In the genomic region with DNA sequence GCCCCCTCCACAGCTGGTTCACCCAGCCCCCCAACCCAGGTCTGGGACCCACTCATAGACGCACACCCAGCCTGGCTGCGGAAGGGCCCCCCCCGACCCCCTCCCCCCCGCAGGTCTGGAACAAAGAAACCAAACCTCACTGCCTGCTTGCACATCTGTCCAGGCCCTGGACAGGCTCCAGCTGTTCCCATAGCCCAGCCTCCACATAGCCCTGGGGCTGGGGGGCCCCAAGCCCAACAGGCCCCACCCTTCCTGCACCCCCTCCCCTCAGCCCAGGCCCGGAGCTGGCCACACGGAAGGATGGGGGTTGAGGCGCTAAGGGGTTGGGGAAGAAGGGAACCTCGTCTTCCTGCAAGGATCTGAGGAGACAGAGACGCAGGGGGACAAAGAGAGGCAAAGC, we compare ENCODE assay signal across 12 cellular contexts. TPM values are rescaled to one million over a fixed set of nuclear protein-coding genes. Genes with fewer than 3 reads are reported as not detected.
DNase-seq lines count a peak whose midpoint lies in the region; ATAC-seq and TF ChIP-seq lines count a peak whose summit lies in the region.
"Had no signal": no experiment of that assay in that cellular context is flagged by ENCODE, and none has a peak within 500 bp of the region (broad histone marks: within the 10 kb centered on the region; RNA-seq: fewer than 3 reads in every experiment).

No MANE protein-coding gene starts in this region.

- H3K79me2 ChIP-seq in SK-N-SH (ENCODE audit: insufficient read depth), result peaks cover 67% of the 10 kb centered on the region

- no peak overlapping the region for H2AFZ ChIP-seq in SK-N-SH (ENCODE audit: low read depth)

- in situ Hi-C loops in transverse colon (cut with MboI; ENCODE audit: low pct_ligation_motif_present in 1 of 4, low pct_unique_long_range_greater_than_20kb in 1 of 4, low sequenced_read_pairs in 3 of 4), result no loop called here

- peaks cover 38% of the 10 kb centered on the region for H4K20me1 ChIP-seq in SK-N-SH (ENCODE audit: insufficient read depth)

- H3K9ac ChIP-seq in SK-N-SH (peak overlapping the region; percentile 15; the same call in 1 of the 2 replicates), mucosa of stomach (ENCODE audit: low read length) (peak overlapping the region; percentile 31)

- POLR2A ChIA-PET in SK-N-SH (lab: Yijun Ruan, JAX), result no interaction called here

- intact Hi-C loops in transverse colon (cut with DNase I; ENCODE audit: low total_unique reads), result no loop called here

- no peaks in the 10 kb centered on the region for H3K9me2 ChIP-seq in SK-N-SH

- H3K4me1 ChIP-seq in SK-N-SH (ENCODE audit: control insufficient read depth in 1 of 2, insufficient read depth in 2 of 2, low read depth in 1 of 2, low read length in 1 of 2), result peaks cover 10 to 22% of the 10 kb centered on the region in 2 experiments; a peak in 1 of 4 replicates
- peaks cover 47% of the 10 kb centered on the region for H3K4me1 ChIP-seq in mucosa of stomach (ENCODE audit: control insufficient read depth, insufficient read depth, low read length)
- peaks cover 9 to 67% (median 39%) of the 10 kb centered on the region in 4 donors for H3K4me1 ChIP-seq in transverse colon

- H3K36me3 ChIP-seq in SK-N-SH (replicated peaks in 1 of 2; ENCODE audit: control insufficient read depth in 1 of 2, insufficient read depth in 2 of 2, low read length in 1 of 2), result peaks cover 22 to 29% of the 10 kb centered on the region in 2 experiments
- H3K36me3 ChIP-seq in mucosa of stomach (ENCODE audit: control insufficient read depth, insufficient read depth, low read length), result peaks cover 3% of the 10 kb centered on the region
- H3K36me3 ChIP-seq in transverse colon, result peaks cover 0 to 6% (median 0%) of the 10 kb centered on the region in 4 donors

- TF ChIP-seq EP300 in SK-N-SH (IDR thresholded peaks at IDR 0.05; ENCODE audit: borderline replicate concordance in 1 of 2, low read depth in 1 of 2, low read length in 1 of 2), result no peak
- no peak for TF ChIP-seq EP300 in transverse colon (IDR thresholded peaks at IDR 0.05; ENCODE audit: low read depth)

- TF ChIP-seq RAD21 in SK-N-SH (IDR thresholded peaks at IDR 0.05; ENCODE audit: low read length), result no peak

- H3K27me3 ChIP-seq in SK-N-SH (ENCODE audit: insufficient read depth) (no peaks in the 10 kb centered on the region), mucosa of stomach (ENCODE audit: control insufficient read depth, insufficient read depth, low read length) (no peaks in the 10 kb centered on the region), transverse colon (no peaks in the 10 kb centered on the region)

- H3K27ac ChIP-seq in SK-N-SH (ENCODE audit: low read depth in 2 of 2, low read length in 1 of 2) (peak overlapping the region in 1 of 2 experiments; percentile 50; a peak in 2 of 4 replicates), cingulate gyrus (ENCODE audit: low read depth, low read length) (peak overlapping the region; percentile 60), transverse colon (peak overlapping the region; percentile 90 to 96 (median 94))

- no peak for ATAC-seq in SK-N-SH treated with all-trans-retinoic acid at 6 μM for 48 hours
- no peak for ATAC-seq in HG03565 (IDR thresholded peaks at IDR 0.05; ENCODE audit: unreplicated experiment)

- H3K4me3 ChIP-seq in SK-N-SH (ENCODE audit: low read depth in 2 of 2, low read length in 1 of 2) (peak overlapping the region in 1 of 2 experiments; percentile 24; a peak in 1 of 4 replicates), mucosa of stomach (ENCODE audit: low read length) (no peak overlapping the region), transverse colon (peak overlapping the region; percentile 11 to 82 (median 57))

- no peak for DNase-seq in SK-N-SH
- no peak for DNase-seq in transverse colon
- DNase-seq in effector CD8-positive, alpha-beta T cell (lab: John Stamatoyannopoulos, UW), result no peak
- no peak for DNase-seq in DMS114 treated with DMSO at 0.1 percent for 48 hours (lab: John Stamatoyannopoulos, UW; ENCODE audit: unreplicated experiment)
- DNase-seq: 8988T; activated CD4-positive, alpha-beta T cell treated with anti-CD3 and anti-CD28 coated beads for 48 hours; activated naive CD4-positive, alpha-beta T cell treated with Interleukin-2 at 50 U/mL for 16 hours; SHP77 treated with DMSO at 0.1 percent for 48 hours had no signal

- TF ChIP-seq CTCF in SK-N-SH (IDR thresholded peaks at IDR 0.05) (no peak), transverse colon (IDR thresholded peaks at IDR 0.05) (no peak)

- CTCF ChIA-PET in SK-N-SH (lab: Yijun Ruan, JAX), result interaction anchor here (0.7 to 1.4 kb wide), 3 partner anchors 10 to 65 kb away, joined by 3 to 4 read pairs (median 3); no protein-coding TSS in a partner anchor

- H3F3A ChIP-seq in SK-N-SH (replicated peaks; ENCODE audit: insufficient read depth), result peaks cover 16% of the 10 kb centered on the region

- TF ChIP-seq POLR2A in transverse colon (IDR thresholded peaks at IDR 0.05), result no peak

- H3K4me2 ChIP-seq in SK-N-SH, result peak overlapping the region; percentile 95

- 100% methylated on average over 3 of the region's 9 CpGs for WGBS in SK-N-SH (ENCODE audit: low lambda C conversion rate)
- WGBS in transverse colon (ENCODE audit: low coverage in 1 of 2), 2 donors, result 30 to 70% methylated on average over 2 to 5 of the region's 9 CpGs

- H3K9me3 ChIP-seq in SK-N-SH (no peaks in the 10 kb centered on the region), mucosa of stomach (ENCODE audit: control insufficient read depth, low read length) (no peaks in the 10 kb centered on the region), transverse colon (no peaks in the 10 kb centered on the region)

TF ChIP-seq in SK-N-SH, 30 proteins besides CTCF, POLR2A, EP300 and RAD21 (continues in another document):
- TF ChIP-seq RCOR1 (IDR thresholded peaks at IDR 0.05; ENCODE audit: low read length), result no peak
- no peak for TF ChIP-seq JUND (IDR thresholded peaks at IDR 0.05)
- no peak for TF ChIP-seq FOXM1 (IDR thresholded peaks at IDR 0.05; ENCODE audit: low read depth)
- TF ChIP-seq MXI1 (IDR thresholded peaks at IDR 0.05; ENCODE audit: low read depth, low read length), result no peak
- no peak for TF ChIP-seq NRF1 (IDR thresholded peaks at IDR 0.05; ENCODE audit: low read depth, low read length)
- TF ChIP-seq, protein P1, sequence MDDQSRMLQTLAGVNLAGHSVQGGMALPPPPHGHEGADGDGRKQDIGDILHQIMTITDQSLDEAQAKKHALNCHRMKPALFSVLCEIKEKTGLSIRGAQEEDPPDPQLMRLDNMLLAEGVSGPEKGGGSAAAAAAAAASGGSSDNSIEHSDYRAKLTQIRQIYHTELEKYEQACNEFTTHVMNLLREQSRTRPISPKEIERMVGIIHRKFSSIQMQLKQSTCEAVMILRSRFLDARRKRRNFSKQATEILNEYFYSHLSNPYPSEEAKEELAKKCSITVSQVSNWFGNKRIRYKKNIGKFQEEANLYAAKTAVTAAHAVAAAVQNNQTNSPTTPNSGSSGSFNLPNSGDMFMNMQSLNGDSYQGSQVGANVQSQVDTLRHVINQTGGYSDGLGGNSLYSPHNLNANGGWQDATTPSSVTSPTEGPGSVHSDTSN (IDR thresholded peaks at IDR 0.05), result no peak

TF ChIP-seq in SK-N-SH treated with all-trans-retinoic acid at 6 μM for 48 hours, 23 proteins besides CTCF, POLR2A, EP300 and RAD21 (continues in another document):
- no peak for TF ChIP-seq TCF4 (CRISPR knock-in tag; IDR thresholded peaks at IDR 0.05; ENCODE audit: borderline replicate concordance)
- no peak for TF ChIP-seq PATZ1 (CRISPR knock-in tag; IDR thresholded peaks at IDR 0.05; ENCODE audit: borderline replicate concordance)
- no peak for TF ChIP-seq CSDC2 (CRISPR knock-in tag; IDR thresholded peaks at IDR 0.05)
- no peak for TF ChIP-seq CREB5 (CRISPR knock-in tag; IDR thresholded peaks at IDR 0.05; ENCODE audit: low read depth)
- TF ChIP-seq ARNTL (CRISPR knock-in tag; IDR thresholded peaks at IDR 0.05; ENCODE audit: borderline replicate concordance, low read depth), result no peak
- TF ChIP-seq GLIS3 (CRISPR knock-in tag; IDR thresholded peaks at IDR 0.05), result no peak
- no peak for TF ChIP-seq RARB (CRISPR knock-in tag; IDR thresholded peaks at IDR 0.05)
- TF ChIP-seq ZC3H10 (CRISPR knock-in tag; IDR thresholded peaks at IDR 0.05), result no peak

RNA-seq across cellular contexts. Expression of gene KANK2, which starts 2.7 kb away (rescaled TPM):
- 63.9 and 92.4 TPM in 2 replicates for polyA plus RNA-seq in SK-N-SH (2012; rRNA removed)
- polyA plus RNA-seq in SK-N-SH (2012; cell fraction: cytosol; rRNA removed), result 53.5 and 70.6 TPM in 2 replicates
- polyA plus RNA-seq in SK-N-SH (2012; cell fraction: nucleus; rRNA removed), result 95.9 and 113 TPM in 2 replicates
- 100 to 1,000 TPM; 145 to 339 (median 243) TPM for total RNA-seq in transverse colon

RNA-seq across cellular contexts. Expression of gene SPC24, which starts 39.1 kb away (rescaled TPM):
- polyA plus RNA-seq in SK-N-SH (2012; rRNA removed), result 12.7 and 18.9 TPM in 2 replicates
- 8.5 and 13.1 TPM in 2 replicates for polyA plus RNA-seq in SK-N-SH (2012; cell fraction: cytosol; rRNA removed)
- 25.0 and 27.1 TPM in 2 replicates for polyA plus RNA-seq in SK-N-SH (2012; cell fraction: nucleus; rRNA removed)
- 10 to 100 TPM in 1 of 4 donors, 1 to 10 TPM in 1, not detected in 2; 2.6 to 47.4 TPM for total RNA-seq in transverse colon

RNA-seq across cellular contexts. Expression of gene ANGPTL8, which starts 44.8 kb away (rescaled TPM):
- 0.21 TPM in 1 of 2 replicates, not detected in the other for polyA plus RNA-seq in SK-N-SH (2012; rRNA removed)
- polyA plus RNA-seq in SK-N-SH (2012; cell fraction: cytosol; rRNA removed), result 0.08 and 0.25 TPM in 2 replicates
- polyA plus RNA-seq in SK-N-SH (2012; cell fraction: nucleus; rRNA removed), result 0.41 and 0.66 TPM in 2 replicates
- total RNA-seq in transverse colon, result not detected
